ENCODE assay signal across 1 cellular context in the genomic region with DNA sequence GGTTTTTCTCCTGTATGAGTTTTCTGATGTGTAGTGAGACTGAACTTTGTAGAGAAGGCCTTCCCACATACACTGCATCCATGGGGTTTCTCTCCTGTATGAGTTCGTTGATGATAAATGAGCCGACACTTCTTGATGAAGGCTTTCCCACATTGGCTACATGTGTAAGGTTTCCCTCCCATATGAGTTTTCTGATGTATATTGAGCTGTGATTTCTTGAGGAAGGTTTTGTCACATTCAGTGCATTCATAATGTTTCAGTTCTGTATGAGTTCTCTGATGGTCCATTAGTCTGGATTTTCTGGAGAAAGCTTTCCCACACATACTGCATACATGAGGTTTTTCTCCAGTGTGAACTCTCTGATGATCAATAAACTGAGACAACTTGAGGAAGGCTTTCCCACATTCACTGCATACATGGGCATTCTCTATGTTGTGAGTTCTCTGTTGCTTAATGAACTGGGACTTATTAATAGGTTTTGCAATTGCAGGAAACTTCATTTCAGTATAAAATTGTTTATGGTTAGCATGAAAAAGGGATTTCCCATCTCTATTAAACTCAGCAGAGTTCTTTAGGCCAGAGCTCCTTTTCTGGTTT.
TF ChIP-seq lines count a peak whose summit lies in the region.

No MANE protein-coding gene starts in this region.

TF ChIP-seq in HepG2, 621 proteins besides CTCF, POLR2A, EP300 and RAD21:
- peak; percentile 98; the same call in 1 of the 2 replicates for TF ChIP-seq ZNF274 (CRISPR knock-in tag; IDR thresholded peaks at IDR 0.05)
- no peak for TF ChIP-seq ZNF329 (CRISPR knock-in tag; IDR thresholded peaks at IDR 0.05; ENCODE audit: low read depth)
TF ChIP-seq in HepG2: peak in this region for 1.
